In genomic region chr7:158021836-158022235, GRCh38 we compare ENCODE assay signal across 1 cellular context.
A peak's percentile ranks its signal among the peaks of the same experiment; 100 is the strongest.
TF ChIP-seq lines count a peak whose summit lies in the region.

No MANE protein-coding gene starts in this region.

TF ChIP-seq in K562, 482 proteins besides CTCF, POLR2A, EP300 and RAD21 (continued from another document):
- TF ChIP-seq, protein P1, sequence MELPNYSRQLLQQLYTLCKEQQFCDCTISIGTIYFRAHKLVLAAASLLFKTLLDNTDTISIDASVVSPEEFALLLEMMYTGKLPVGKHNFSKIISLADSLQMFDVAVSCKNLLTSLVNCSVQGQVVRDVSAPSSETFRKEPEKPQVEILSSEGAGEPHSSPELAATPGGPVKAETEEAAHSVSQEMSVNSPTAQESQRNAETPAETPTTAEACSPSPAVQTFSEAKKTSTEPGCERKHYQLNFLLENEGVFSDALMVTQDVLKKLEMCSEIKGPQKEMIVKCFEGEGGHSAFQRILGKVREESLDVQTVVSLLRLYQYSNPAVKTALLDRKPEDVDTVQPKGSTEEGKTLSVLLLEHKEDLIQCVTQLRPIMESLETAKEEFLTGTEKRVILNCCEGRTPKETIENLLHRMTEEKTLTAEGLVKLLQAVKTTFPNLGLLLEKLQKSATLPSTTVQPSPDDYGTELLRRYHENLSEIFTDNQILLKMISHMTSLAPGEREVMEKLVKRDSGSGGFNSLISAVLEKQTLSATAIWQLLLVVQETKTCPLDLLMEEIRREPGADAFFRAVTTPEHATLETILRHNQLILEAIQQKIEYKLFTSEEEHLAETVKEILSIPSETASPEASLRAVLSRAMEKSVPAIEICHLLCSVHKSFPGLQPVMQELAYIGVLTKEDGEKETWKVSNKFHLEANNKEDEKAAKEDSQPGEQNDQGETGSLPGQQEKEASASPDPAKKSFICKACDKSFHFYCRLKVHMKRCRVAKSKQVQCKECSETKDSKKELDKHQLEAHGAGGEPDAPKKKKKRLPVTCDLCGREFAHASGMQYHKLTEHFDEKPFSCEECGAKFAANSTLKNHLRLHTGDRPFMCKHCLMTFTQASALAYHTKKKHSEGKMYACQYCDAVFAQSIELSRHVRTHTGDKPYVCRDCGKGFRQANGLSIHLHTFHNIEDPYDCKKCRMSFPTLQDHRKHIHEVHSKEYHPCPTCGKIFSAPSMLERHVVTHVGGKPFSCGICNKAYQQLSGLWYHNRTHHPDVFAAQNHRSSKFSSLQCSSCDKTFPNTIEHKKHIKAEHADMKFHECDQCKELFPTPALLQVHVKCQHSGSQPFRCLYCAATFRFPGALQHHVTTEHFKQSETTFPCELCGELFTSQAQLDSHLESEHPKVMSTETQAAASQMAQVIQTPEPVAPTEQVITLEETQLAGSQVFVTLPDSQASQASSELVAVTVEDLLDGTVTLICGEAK (IDR thresholded peaks at IDR 0.05) = peak; percentile 70
- TF ChIP-seq, protein P1 (CRISPR knock-in tag; IDR thresholded peaks at IDR 0.05) = no peak
- no peak for TF ChIP-seq HBP1 (CRISPR knock-in tag; IDR thresholded peaks at IDR 0.05)
